ENCODE assay signal across 27 cellular contexts in genomic region chr7:29490094-29490607, GRCh38.
DNase-seq lines count a peak whose midpoint lies in the region; ATAC-seq, FAIRE-seq and TF ChIP-seq lines count a peak whose summit lies in the region.
"Had no signal": no experiment of that assay in that cellular context is flagged by ENCODE, and none has a peak within 500 bp of the region (broad histone marks: within the 10 kb centered on the region; RNA-seq: fewer than 3 reads in every experiment).

No MANE protein-coding gene starts in this region.

- WGBS in small intestine, 3 donors = 21 to 54% (median 45%) methylated on average over 4 of the region's 4 CpGs

- H3K4me3 ChIP-seq in Caco-2 (ENCODE audit: low read depth, low read length) (no peak overlapping the region), RWPE2 (ENCODE audit: severe bottlenecking) (no peak overlapping the region), coronary artery (no peak overlapping the region), small intestine (ENCODE audit: low read depth in 1 of 2, low read length in 2 of 2) (no peak overlapping the region)
- H3K4me3 ChIP-seq: A549, PC-9, SJSA1 had no signal

- H3K36me3 ChIP-seq in Caco-2 (ENCODE audit: control insufficient read depth, insufficient read depth, low read length) (no peaks in the 10 kb centered on the region; the same call in 1 of the 2 replicates), RWPE2 (ENCODE audit: low read depth) (no peaks in the 10 kb centered on the region), small intestine (ENCODE audit: control insufficient read depth in 2 of 2, insufficient read depth in 2 of 2, low read length in 2 of 2) (peaks cover 0 to 3% of the 10 kb centered on the region in 2 donors)
- H3K36me3 ChIP-seq: SJSA1 had no signal

- H3K4me1 Mint-ChIP-seq in Caco-2 (ENCODE audit: low read depth, unreplicated experiment) = peaks cover 28% of the 10 kb centered on the region
- H3K4me1 Mint-ChIP-seq: IgD-negative memory B cell had no signal

- POLR2A ChIA-PET in Caco-2 (lab: Charles Lee) = no interaction called here

- no peak overlapping the region for H3K4me3 Mint-ChIP-seq in Caco-2 (ENCODE audit: unreplicated experiment)
- H3K4me3 Mint-ChIP-seq: IgD-negative memory B cell had no signal

- H3K27ac Mint-ChIP-seq in Caco-2 (ENCODE audit: unreplicated experiment) = peak overlapping the region; percentile 19
- H3K27ac Mint-ChIP-seq: IgD-negative memory B cell had no signal

- DNase-seq in Caco-2 (no peak), RWPE2 (ENCODE audit: low spot score) (no peak), coronary artery (ENCODE audit: low spot score) (no peak), small intestine (peak; percentile 83), mucosa of gallbladder (ENCODE audit: low spot score) (no peak), H54 (ENCODE audit: insufficient read length, low spot score) (no peak)
- DNase-seq: DMS 273 treated with DMSO at 0.1 percent for 48 hours, GF-D8, H7, Kasumi-1, MM.1S, NCI-H1092 treated with DMSO at 0.1 percent for 48 hours, NCI-H1930, NCI-H2171 treated with DMSO at 0.1 percent for 48 hours, NCI-H446 treated with DMSO at 0.1 percent for 48 hours, NCI-H82, PC-9 had no signal

- no peaks in the 10 kb centered on the region for H3K9me3 Mint-ChIP-seq in Caco-2 (ENCODE audit: unreplicated experiment)
- H3K9me3 Mint-ChIP-seq: IgD-negative memory B cell had no signal

- H3K27ac ChIP-seq in RWPE2 (ENCODE audit: poor library complexity, severe bottlenecking) (peak overlapping the region; percentile 80), coronary artery (peak overlapping the region; percentile 56 to 83), small intestine (ENCODE audit: low read depth in 1 of 2, low read length in 1 of 2) (peak overlapping the region in 1 of 2 donors; percentile 67)
- H3K27ac ChIP-seq: C4-2B, HL-60 had no signal

- ATAC-seq in RWPE2 (ENCODE audit: low read depth) = no peak
- no peak for ATAC-seq in GM19397 (IDR thresholded peaks at IDR 0.05; ENCODE audit: unreplicated experiment)
- no peak for ATAC-seq in GM21619 (IDR thresholded peaks at IDR 0.05; ENCODE audit: unreplicated experiment)
- ATAC-seq: A549 had no signal

- TF ChIP-seq CTCF in Caco-2 (IDR thresholded peaks at IDR 0.05; ENCODE audit: insufficient read depth in 1 of 2, low read depth in 1 of 2, low read length in 1 of 2, severe bottlenecking in 1 of 2, unreplicated experiment in 1 of 2) = no peak
- TF ChIP-seq CTCF in RWPE2 (IDR thresholded peaks at IDR 0.05; ENCODE audit: poor library complexity, severe bottlenecking) = no peak
- TF ChIP-seq CTCF in coronary artery (IDR thresholded peaks at IDR 0.05) = no peak

- no peak for FAIRE-seq in small intestine (lab: Jason Lieb, UNC)
- FAIRE-seq in H54 (lab: Jason Lieb, UNC) = no peak
- FAIRE-seq: A549, GM12891, GM18507, HTR-8/SVneo had no signal

- H3K4me1 ChIP-seq in Caco-2 (peaks cover 44% of the 10 kb centered on the region), RWPE2 (ENCODE audit: insufficient read depth, poor library complexity, severe bottlenecking) (peaks cover 20% of the 10 kb centered on the region), small intestine (ENCODE audit: control insufficient read depth in 2 of 2, insufficient read depth in 1 of 2, low read depth in 1 of 2, low read length in 1 of 2) (peaks cover 14 to 21% of the 10 kb centered on the region in 2 donors)

- CTCF ChIA-PET in Caco-2 (lab: Charles Lee) = no interaction called here

- no TSS peak for BruUV-seq in Caco-2 (replicated peaks; lab: Mats Ljungman, UMichigan)

- H3K36me3 Mint-ChIP-seq in Caco-2 (ENCODE audit: insufficient read depth, unreplicated experiment) = peaks cover 6% of the 10 kb centered on the region
- H3K36me3 Mint-ChIP-seq: IgD-negative memory B cell had no signal

- no peaks in the 10 kb centered on the region for H3K27me3 Mint-ChIP-seq in Caco-2 (ENCODE audit: insufficient read depth, unreplicated experiment)

- H3K9me3 ChIP-seq in Caco-2 = no peaks in the 10 kb centered on the region
- no peaks in the 10 kb centered on the region for H3K9me3 ChIP-seq in RWPE2 (ENCODE audit: severe bottlenecking)
- no peaks in the 10 kb centered on the region for H3K9me3 ChIP-seq in small intestine (ENCODE audit: control insufficient read depth, low read depth)
- H3K9me3 ChIP-seq: A549 had no signal

- intact Hi-C loops in Caco-2 (cut with micrococcal nuclease; ENCODE audit: unreplicated experiment) = no loop called here

- H3K27me3 ChIP-seq in Caco-2 (replicated peaks; ENCODE audit: control insufficient read depth, insufficient read depth, low read length) (no peaks in the 10 kb centered on the region), RWPE2 (ENCODE audit: insufficient read depth, poor library complexity, severe bottlenecking) (no peaks in the 10 kb centered on the region), small intestine (ENCODE audit: control insufficient read depth in 2 of 2, insufficient read depth in 2 of 2, low read length in 2 of 2) (no peaks in the 10 kb centered on the region)
- H3K27me3 ChIP-seq: SJSA1 had no signal

- no peak for TF ChIP-seq POLR2A in H54 (IDR thresholded peaks at IDR 0.05; ENCODE audit: low read depth, low read length)
